Comparison of ENCODE assay signal across 1 cellular context in genomic region chr3:157134620-157135191, GRCh38.
TF ChIP-seq lines count a peak whose summit lies in the region.

No MANE protein-coding gene starts in this region.

TF ChIP-seq in A549, 52 proteins besides CTCF, POLR2A, EP300 and RAD21 (continued from another document):
- TF ChIP-seq HMGXB4 (CRISPR knock-in tag; IDR thresholded peaks at IDR 0.05; ENCODE audit: borderline replicate concordance) (no peak), JUN (IDR thresholded peaks at IDR 0.05) (no peak), RNF2 (IDR thresholded peaks at IDR 0.05; ENCODE audit: borderline replicate concordance, low read depth) (no peak)
TF ChIP-seq in A549: peak in this region for 0.
